Comparison of ENCODE assay signal across 25 cellular contexts in the genomic region with DNA sequence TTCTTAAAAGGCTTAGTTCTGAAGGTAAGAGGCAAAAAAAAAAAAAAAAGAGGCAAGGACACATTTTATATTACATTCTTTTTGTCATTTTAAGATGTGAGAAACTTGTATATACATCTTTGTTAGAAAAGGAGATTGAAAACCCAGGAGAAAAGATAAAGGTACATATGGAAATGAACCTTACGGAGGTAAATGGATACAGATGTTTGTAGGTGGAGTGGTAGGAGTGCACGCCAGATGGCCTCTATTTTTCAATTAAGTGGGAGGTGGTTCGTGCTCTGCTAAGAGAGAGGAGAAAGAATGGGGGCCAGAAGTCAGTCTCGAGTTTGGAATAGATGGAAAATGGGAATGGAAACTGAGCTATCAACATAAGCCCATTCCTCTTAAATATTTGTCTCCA.
"Had no signal": no experiment of that assay in that cellular context is flagged by ENCODE, and none has a peak within 500 bp of the region (broad histone marks: within the 10 kb centered on the region; RNA-seq: fewer than 3 reads in every experiment).

No MANE protein-coding gene starts in this region.

- H3K27me3 Mint-ChIP-seq: activated CD4-positive, alpha-beta memory T cell treated with anti-CD3 and anti-CD28 coated beads, Interleukin-2, amount 10 ng/mL, durations not matched to agents 7 days and 5 days; activated CD4-positive, alpha-beta T cell treated with anti-CD3 and anti-CD28 coated beads, Interleukin-2, amount 10 ng/mL, durations not matched to agents 24 days and 14 days; activated naive CD4-positive, alpha-beta T cell treated with anti-CD3 and anti-CD28 coated beads, Interleukin-2, amount 50 U/mL, for 24 hours; dendritic cell treated with granulocyte-macrophage colony-stimulating factor and Interleukin-4, amounts not matched to agents 40 ng/mL and 50 ng/mL, for 4 days had no signal

- H3K36me3 Mint-ChIP-seq: activated naive CD4-positive, alpha-beta T cell treated with anti-CD3 and anti-CD28 coated beads, Interleukin-2, amount 50 U/mL, for 24 hours; natural killer cell; type B pancreatic cell had no signal

- H3K27ac ChIP-seq: body of pancreas, cardiac muscle cell, left ventricle myocardium inferior, ovary, prostate gland, right atrium auricular region, spleen, thoracic aorta, vagina had no signal

- DNase-seq: activated CD4-positive, alpha-beta memory T cell treated with anti-CD3 and anti-CD28 coated beads, Interleukin-2, amount 10 ng/mL, durations not matched to agents 7 days and 5 days; activated CD4-positive, alpha-beta T cell treated with anti-CD3 and anti-CD28 coated beads, Interleukin-2, amount 10 ng/mL, durations not matched to agents 24 days and 14 days; activated gamma-delta T cell; anterior cingulate cortex; body of pancreas; effector CD8-positive, alpha-beta T cell; erythroblast; foreskin fibroblast; left ventricle myocardium inferior; mammary epithelial cell; midbrain; natural killer cell; ovary; spleen; stimulated activated CD4-positive, alpha-beta T cell treated with anti-CD3 and anti-CD28 coated beads, Interleukin-4, amount 100 ng/mL, for 1 hour; stimulated activated naive CD4-positive, alpha-beta T cell had no signal

- H3K27ac Mint-ChIP-seq: activated CD4-positive, alpha-beta memory T cell treated with anti-CD3 and anti-CD28 coated beads, Interleukin-2, amount 10 ng/mL, durations not matched to agents 7 days and 5 days; activated CD4-positive, alpha-beta T cell treated with anti-CD3 and anti-CD28 coated beads, Interleukin-2, amount 10 ng/mL, durations not matched to agents 24 days and 14 days; activated naive CD4-positive, alpha-beta T cell treated with anti-CD3 and anti-CD28 coated beads, Interleukin-2, amount 50 U/mL, for 24 hours; dendritic cell treated with granulocyte-macrophage colony-stimulating factor and Interleukin-4, amounts not matched to agents 40 ng/mL and 50 ng/mL, for 4 days; natural killer cell; type B pancreatic cell had no signal

- H3K9me3 Mint-ChIP-seq: type B pancreatic cell had no signal

- H3K4me3 Mint-ChIP-seq: activated CD4-positive, alpha-beta memory T cell treated with anti-CD3 and anti-CD28 coated beads, Interleukin-2, amount 10 ng/mL, durations not matched to agents 7 days and 5 days; activated CD4-positive, alpha-beta T cell treated with anti-CD3 and anti-CD28 coated beads, Interleukin-2, amount 10 ng/mL, durations not matched to agents 24 days and 14 days; activated naive CD4-positive, alpha-beta T cell treated with anti-CD3 and anti-CD28 coated beads, Interleukin-2, amount 50 U/mL, for 24 hours; dendritic cell treated with granulocyte-macrophage colony-stimulating factor and Interleukin-4, amounts not matched to agents 40 ng/mL and 50 ng/mL, for 4 days; natural killer cell; type B pancreatic cell had no signal

- ATAC-seq: activated CD4-positive, CD25-positive, alpha-beta regulatory T cell treated with anti-CD3 and anti-CD28 coated beads, Interleukin-2, amount 50 U/mL, for 24 hours; body of pancreas; natural killer cell had no signal

- H3K4me1 Mint-ChIP-seq: activated CD4-positive, alpha-beta memory T cell treated with anti-CD3 and anti-CD28 coated beads, Interleukin-2, amount 10 ng/mL, durations not matched to agents 7 days and 5 days; activated CD4-positive, alpha-beta T cell treated with anti-CD3 and anti-CD28 coated beads, Interleukin-2, amount 10 ng/mL, durations not matched to agents 24 days and 14 days; activated naive CD4-positive, alpha-beta T cell treated with anti-CD3 and anti-CD28 coated beads, Interleukin-2, amount 50 U/mL, for 24 hours; natural killer cell had no signal
